Comparison of ENCODE assay signal across 20 cellular contexts in the genomic region with DNA sequence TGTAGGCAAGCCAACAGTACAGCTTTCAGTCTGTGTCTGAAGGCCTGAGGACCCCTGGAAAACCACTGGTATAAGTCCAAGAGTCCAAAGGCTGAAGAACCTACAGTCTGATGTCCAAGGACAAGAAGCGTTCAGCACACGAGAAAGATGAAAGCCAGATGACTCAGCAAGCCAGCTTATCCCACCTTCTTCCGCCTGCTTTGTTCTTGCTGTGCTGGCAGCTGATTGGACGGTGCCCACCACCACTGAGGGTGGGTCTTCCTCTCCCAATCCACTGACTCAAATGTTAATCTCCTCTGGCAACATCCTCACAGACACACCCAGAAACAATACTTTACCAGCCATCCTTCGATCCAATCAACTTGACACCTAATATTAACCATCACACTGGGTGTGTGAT. TPM values are rescaled to one million over a fixed set of nuclear protein-coding genes. Genes with fewer than 3 reads are reported as not detected.
"Had no signal": no experiment of that assay in that cellular context is flagged by ENCODE, and none has a peak within 500 bp of the region (broad histone marks: within the 10 kb centered on the region; RNA-seq: fewer than 3 reads in every experiment).

No MANE protein-coding gene starts in this region.

- H3K27me3 ChIP-seq: brain microvascular endothelial cell, dorsolateral prefrontal cortex, sigmoid colon, testis, upper lobe of right lung had no signal

- H3K27me3 Mint-ChIP-seq: activated CD4-positive, alpha-beta T cell treated with anti-CD3 and anti-CD28 coated beads, Interleukin-2, amount 10 ng/mL, durations not matched to agents 24 days and 14 days; activated CD8-positive, alpha-beta T cell treated with anti-CD3 and anti-CD28 coated beads for 36 hours; activated T-helper 17 cell treated with anti-CD3 and anti-CD28 coated beads, Interleukin-2, amount 50 U/mL, for 72 hours had no signal

- H3K9me3 ChIP-seq: sigmoid colon, testis, upper lobe of right lung had no signal

- H3K27ac Mint-ChIP-seq: activated CD4-positive, alpha-beta T cell treated with anti-CD3 and anti-CD28 coated beads, Interleukin-2, amount 10 ng/mL, durations not matched to agents 24 days and 14 days; activated CD8-positive, alpha-beta T cell treated with anti-CD3 and anti-CD28 coated beads for 36 hours; activated T-helper 17 cell treated with anti-CD3 and anti-CD28 coated beads, Interleukin-2, amount 50 U/mL, for 72 hours; natural killer cell; stimulated activated effector memory CD8-positive, alpha-beta T cell treated with anti-CD3 and anti-CD28 coated beads, Interleukin-12 subunit alpha, Interleukin-12 subunit beta, amount 100 ng/mL, for 72 hours; T-cell had no signal

- H3K9me3 Mint-ChIP-seq: activated CD4-positive, alpha-beta T cell treated with anti-CD3 and anti-CD28 coated beads, Interleukin-2, amount 10 ng/mL, durations not matched to agents 24 days and 14 days; activated CD8-positive, alpha-beta T cell treated with anti-CD3 and anti-CD28 coated beads for 36 hours had no signal

- H3K27ac ChIP-seq: brain microvascular endothelial cell, dorsolateral prefrontal cortex, epithelial cell of prostate, sigmoid colon, testis, upper lobe of right lung had no signal

- H3K4me1 ChIP-seq: testis, upper lobe of right lung had no signal

- H3K36me3 ChIP-seq: brain microvascular endothelial cell, sigmoid colon, upper lobe of right lung had no signal

- ATAC-seq: activated CD8-positive, alpha-beta T cell treated with anti-CD3 and anti-CD28 coated beads for 36 hours; activated T-helper 17 cell treated with anti-CD3 and anti-CD28 coated beads, Interleukin-2, amount 50 U/mL, for 72 hours; natural killer cell; stimulated activated effector memory CD8-positive, alpha-beta T cell treated with anti-CD3 and anti-CD28 coated beads, Interleukin-12 subunit alpha, Interleukin-12 subunit beta, amount 100 ng/mL, for 72 hours; T-cell; upper lobe of right lung had no signal

- H3K36me3 Mint-ChIP-seq: natural killer cell; stimulated activated effector memory CD8-positive, alpha-beta T cell treated with anti-CD3 and anti-CD28 coated beads, Interleukin-12 subunit alpha, Interleukin-12 subunit beta, amount 100 ng/mL, for 72 hours; T-cell had no signal

- H3K4me3 ChIP-seq: dorsolateral prefrontal cortex, sigmoid colon, testis, upper lobe of right lung had no signal

- H3K4me3 Mint-ChIP-seq: activated CD4-positive, alpha-beta T cell treated with anti-CD3 and anti-CD28 coated beads, Interleukin-2, amount 10 ng/mL, durations not matched to agents 24 days and 14 days; activated CD8-positive, alpha-beta T cell treated with anti-CD3 and anti-CD28 coated beads for 36 hours; activated T-helper 17 cell treated with anti-CD3 and anti-CD28 coated beads, Interleukin-2, amount 50 U/mL, for 72 hours; natural killer cell; stimulated activated effector memory CD8-positive, alpha-beta T cell treated with anti-CD3 and anti-CD28 coated beads, Interleukin-12 subunit alpha, Interleukin-12 subunit beta, amount 100 ng/mL, for 72 hours; T-cell had no signal

- H3K4me1 Mint-ChIP-seq: activated CD4-positive, alpha-beta T cell treated with anti-CD3 and anti-CD28 coated beads, Interleukin-2, amount 10 ng/mL, durations not matched to agents 24 days and 14 days; activated T-helper 17 cell treated with anti-CD3 and anti-CD28 coated beads, Interleukin-2, amount 50 U/mL, for 72 hours; natural killer cell; stimulated activated effector memory CD8-positive, alpha-beta T cell treated with anti-CD3 and anti-CD28 coated beads, Interleukin-12 subunit alpha, Interleukin-12 subunit beta, amount 100 ng/mL, for 72 hours; T-cell had no signal

- DNase-seq: activated CD4-positive, alpha-beta T cell treated with anti-CD3 and anti-CD28 coated beads, Interleukin-2, amount 10 ng/mL, durations not matched to agents 24 days and 14 days; activated CD8-positive, alpha-beta T cell treated with anti-CD3 and anti-CD28 coated beads for 36 hours; activated naive CD4-positive, alpha-beta T cell treated with Interleukin-2 at 50 U/mL for 16 hours; activated T-cell treated with anti-CD3 and anti-CD28 coated beads, Interleukin-2, amount 50 U/mL, for 1 hour; anterior cingulate cortex; brain microvascular endothelial cell; central memory CD4-positive, alpha-beta T cell; dorsolateral prefrontal cortex; head of caudate nucleus; mesenchymal stem cell; natural killer cell; nucleus accumbens; sigmoid colon; stimulated activated CD4-positive, alpha-beta T cell treated with anti-CD3 and anti-CD28 coated beads, Interleukin-4, amount 100 ng/mL, for 24 hours; T-cell; testis; upper lobe of right lung had no signal

RNA-seq across cellular contexts. Expression of a gene that starts 59.0 kb away (rescaled TPM):
- total RNA-seq: activated CD4-positive, alpha-beta T cell treated with anti-CD3 and anti-CD28 coated beads, Interleukin-2, amount 10 ng/mL, durations not matched to agents 24 days and 14 days; activated CD8-positive, alpha-beta T cell treated with anti-CD3 and anti-CD28 coated beads for 36 hours; activated T-helper 17 cell treated with anti-CD3 and anti-CD28 coated beads, Interleukin-2, amount 50 U/mL, for 72 hours; natural killer cell had no signal
